ENCODE assay signal across 18 cellular contexts in the genomic region with DNA sequence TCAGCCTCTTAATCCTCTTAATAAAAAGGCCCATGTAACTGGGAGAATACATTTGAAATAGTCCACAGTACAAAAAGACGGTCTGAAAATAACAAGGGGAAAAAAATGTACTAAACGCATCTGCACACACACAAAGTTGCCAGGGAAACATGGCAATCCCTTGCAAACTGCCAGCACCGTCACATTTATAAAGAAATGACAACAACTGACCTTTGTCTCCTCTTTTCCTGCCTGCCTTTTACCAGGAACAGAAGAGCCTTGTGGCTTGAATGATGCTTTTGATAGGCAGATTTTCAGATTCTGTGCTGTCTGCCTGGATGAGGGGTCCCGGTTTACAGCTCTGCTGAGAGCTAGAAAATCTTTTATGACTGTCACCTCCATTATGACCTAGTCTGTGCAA.
"Had no signal": no experiment of that assay in that cellular context is flagged by ENCODE, and none has a peak within 500 bp of the region (broad histone marks: within the 10 kb centered on the region; RNA-seq: fewer than 3 reads in every experiment).

No MANE protein-coding gene starts in this region.

- H3K27ac Mint-ChIP-seq: activated CD4-positive, alpha-beta T cell treated with anti-CD3 and anti-CD28 coated beads for 36 hours; activated CD8-positive, alpha-beta T cell treated with anti-CD3 and anti-CD28 coated beads for 36 hours; activated naive CD4-positive, alpha-beta T cell treated with anti-CD3 and anti-CD28 coated beads for 36 hours; activated T-helper 1 cell treated with anti-CD3 and anti-CD28 coated beads, Interleukin-12 subunit alpha, Interleukin-12 subunit beta, Interleukin-2, Interleukin-4 antibody, amounts not matched to agents 30 ng/mL and 10 ng/mL and 1 ng/mL, durations not matched to agents 14 hours and 24 hours and 36 hours; memory B cell; stimulated activated effector memory CD8-positive, alpha-beta T cell treated with anti-CD3 and anti-CD28 coated beads, Interleukin-12 subunit alpha, Interleukin-12 subunit beta, amount 100 ng/mL, for 72 hours; T-cell had no signal

- H3K4me1 ChIP-seq: colonic mucosa, parathyroid adenoma, tibial artery, uterus had no signal

- H3K79me2 ChIP-seq: parathyroid adenoma had no signal

- H3K9ac ChIP-seq: parathyroid adenoma had no signal

- H3K27me3 ChIP-seq: cardiac muscle cell, colonic mucosa, tibial artery, uterus had no signal

- H3K9me3 ChIP-seq: colonic mucosa, tibial artery, uterus had no signal

- H3K36me3 Mint-ChIP-seq: memory B cell; stimulated activated effector memory CD8-positive, alpha-beta T cell treated with anti-CD3 and anti-CD28 coated beads, Interleukin-12 subunit alpha, Interleukin-12 subunit beta, amount 100 ng/mL, for 72 hours had no signal

- H2AFZ ChIP-seq: parathyroid adenoma had no signal

- H3K36me3 ChIP-seq: cardiac muscle cell, colonic mucosa, tibial artery, uterus had no signal

- H3K4me1 Mint-ChIP-seq: activated CD4-positive, alpha-beta T cell treated with anti-CD3 and anti-CD28 coated beads for 36 hours; memory B cell; stimulated activated effector memory CD8-positive, alpha-beta T cell treated with anti-CD3 and anti-CD28 coated beads, Interleukin-12 subunit alpha, Interleukin-12 subunit beta, amount 100 ng/mL, for 72 hours; T-cell had no signal

- H3K4me3 Mint-ChIP-seq: activated CD4-positive, alpha-beta T cell treated with anti-CD3 and anti-CD28 coated beads for 36 hours; activated CD8-positive, alpha-beta T cell treated with anti-CD3 and anti-CD28 coated beads for 36 hours; activated naive CD4-positive, alpha-beta T cell treated with anti-CD3 and anti-CD28 coated beads for 36 hours; activated T-helper 1 cell treated with anti-CD3 and anti-CD28 coated beads, Interleukin-12 subunit alpha, Interleukin-12 subunit beta, Interleukin-2, Interleukin-4 antibody, amounts not matched to agents 30 ng/mL and 10 ng/mL and 1 ng/mL, durations not matched to agents 14 hours and 24 hours and 36 hours; memory B cell; stimulated activated effector memory CD8-positive, alpha-beta T cell treated with anti-CD3 and anti-CD28 coated beads, Interleukin-12 subunit alpha, Interleukin-12 subunit beta, amount 100 ng/mL, for 72 hours; T-cell had no signal

- H3K27ac ChIP-seq: cardiac muscle cell, colonic mucosa, parathyroid adenoma, tibial artery, uterus, VCaP had no signal

- H3K4me3 ChIP-seq: cardiac muscle cell, colonic mucosa, tibial artery, uterus had no signal

- DNase-seq: activated CD4-positive, alpha-beta T cell treated with anti-CD3 and anti-CD28 coated beads for 36 hours; activated CD8-positive, alpha-beta memory T cell treated with anti-CD3 and anti-CD28 coated beads, Interleukin-2, amount 50 U/mL, for 48 hours; activated CD8-positive, alpha-beta T cell treated with anti-CD3 and anti-CD28 coated beads for 36 hours; activated naive CD4-positive, alpha-beta T cell treated with anti-CD3 and anti-CD28 coated beads for 36 hours; colonic mucosa; effector memory CD4-positive, alpha-beta T cell; right cardiac atrium; small intestine; T-cell; tibial artery; uterus had no signal

- ATAC-seq: activated CD4-positive, alpha-beta T cell treated with anti-CD3 and anti-CD28 coated beads for 36 hours; activated CD8-positive, alpha-beta T cell treated with anti-CD3 and anti-CD28 coated beads for 36 hours; left lobe of liver; right cardiac atrium; stimulated activated effector memory CD8-positive, alpha-beta T cell treated with anti-CD3 and anti-CD28 coated beads, Interleukin-12 subunit alpha, Interleukin-12 subunit beta, amount 100 ng/mL, for 72 hours; T-cell had no signal
